ENCODE assay signal across 8 cellular contexts in the genomic region with DNA sequence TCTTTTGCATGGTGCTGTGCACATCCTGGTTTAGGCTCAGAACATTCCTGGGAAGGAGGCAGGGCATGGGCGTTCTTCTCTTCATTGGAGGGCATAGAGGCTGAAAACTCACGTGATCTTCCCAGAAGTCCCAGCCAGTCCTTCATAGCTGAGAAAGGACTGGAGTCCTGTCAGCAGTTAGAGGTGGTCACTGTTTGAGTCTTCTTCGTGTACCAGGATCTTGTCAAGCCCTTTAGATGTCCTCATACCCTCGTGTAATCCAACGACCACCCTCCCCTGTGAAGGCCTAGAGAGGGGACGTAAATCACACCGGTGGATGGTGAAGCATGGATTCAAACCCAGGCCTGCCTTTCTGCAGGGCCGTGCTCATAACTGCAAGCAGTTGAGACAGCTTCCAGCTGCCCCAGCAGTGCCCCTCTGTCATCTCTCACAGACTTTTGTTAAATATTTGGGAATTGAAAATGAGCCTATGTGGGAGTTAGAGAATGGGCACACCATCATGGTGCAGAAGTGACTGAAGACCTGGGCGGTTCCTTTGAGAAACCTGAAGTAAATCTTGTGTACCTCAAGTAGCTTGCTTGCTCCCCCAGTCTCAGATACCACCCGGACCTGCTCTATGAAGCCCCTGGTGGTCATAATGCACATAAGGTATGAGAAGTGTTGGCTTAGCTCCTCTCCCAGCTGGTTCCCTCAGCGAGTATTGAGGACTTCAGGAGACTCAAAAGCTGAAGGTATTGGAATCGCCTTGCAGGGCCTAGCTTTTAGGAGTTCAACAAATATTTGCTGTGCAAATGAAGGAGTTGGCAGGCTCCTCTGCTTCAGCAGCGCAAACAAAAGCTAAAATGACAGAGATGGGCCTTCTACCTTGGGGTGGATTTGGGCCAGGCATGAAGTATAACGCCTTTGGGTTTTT. TPM values are rescaled to one million over a fixed set of nuclear protein-coding genes. Genes with fewer than 3 reads are reported as not detected.
DNase-seq lines count a peak whose midpoint lies in the region; ATAC-seq and TF ChIP-seq lines count a peak whose summit lies in the region.

No MANE protein-coding gene starts in this region.

- TSS peak; percentile 47 for BruUV-seq in HCT116 (replicated peaks; lab: Mats Ljungman, UMichigan)
- no TSS peak for BruUV-seq in OCI-LY7 (replicated peaks; lab: Mats Ljungman, UMichigan)

- TF ChIP-seq POLR2A in HCT116 (IDR thresholded peaks at IDR 0.05; ENCODE audit: borderline replicate concordance, extremely low read depth, insufficient read depth, insufficient read length): no peak

- peak; percentile 47 for ATAC-seq in CD8-positive, alpha-beta T cell
- peak; percentile 67 for ATAC-seq in HCT116
- no peak for ATAC-seq in HG03025 (IDR thresholded peaks at IDR 0.05; ENCODE audit: low FRiP score, unreplicated experiment)

- H2AFZ ChIP-seq in HCT116 (ENCODE audit: low read depth, low read length, poor library complexity, severe bottlenecking) (no peak overlapping the region), OCI-LY7 (ENCODE audit: low read length) (peak overlapping the region; percentile 9; the same call in 1 of the 2 replicates)

- peaks cover 4% of the 10 kb centered on the region for H3K36me3 Mint-ChIP-seq in CD8-positive, alpha-beta T cell

- intact Hi-C loops in CD8-positive, alpha-beta T cell (cut with DNase I, micrococcal nuclease): loop anchor here in 1 of 2 experiments (2.0 to 5.0 kb wide), 3 partner anchors 57 to 97 kb away; no protein-coding TSS in a partner anchor
- intact Hi-C loops in HCT116 (cut with micrococcal nuclease): loop anchor here (2.0 kb wide), 1 partner anchor 63 kb away; no protein-coding TSS in a partner anchor
- intact Hi-C loops in OCI-LY7 (cut with micrococcal nuclease; ENCODE audit: unreplicated experiment): loop anchor here (2.0 kb wide), 1 partner anchor 63 kb away; no protein-coding TSS in a partner anchor

- H3K4me3 ChIP-seq in CD8-positive, alpha-beta T cell (ENCODE audit: low read depth, low read length): peak overlapping the region; percentile 68
- H3K4me3 ChIP-seq in HCT116 (replicated peaks in 1 of 2; ENCODE audit: low read depth in 1 of 2, low read length in 2 of 2) (peak overlapping the region; percentile 70 to 88), OCI-LY7 (ENCODE audit: low read depth, low read length, poor library complexity, severe bottlenecking) (peak overlapping the region; percentile 74), iPS-15b (ENCODE audit: low read depth, low read length) (peak overlapping the region; percentile 76)

- peaks cover 27% of the 10 kb centered on the region for H3K4me1 Mint-ChIP-seq in CD8-positive, alpha-beta T cell (ENCODE audit: low read depth)

- H3K4me2 ChIP-seq in HCT116 (ENCODE audit: low read length) (peak overlapping the region; percentile 80), OCI-LY7 (ENCODE audit: low read length) (peak overlapping the region; percentile 90)

- H3K4me1 ChIP-seq in CD8-positive, alpha-beta T cell (ENCODE audit: insufficient read depth, low read length): peaks cover 23% of the 10 kb centered on the region
- peaks cover 24 to 35% of the 10 kb centered on the region in 2 experiments for H3K4me1 ChIP-seq in HCT116 (ENCODE audit: control insufficient read depth in 1 of 2, insufficient read depth in 2 of 2, low read length in 2 of 2)
- H3K4me1 ChIP-seq in OCI-LY7 (ENCODE audit: insufficient read depth, low read length, poor library complexity, severe bottlenecking): peaks cover 11% of the 10 kb centered on the region
- H3K4me1 ChIP-seq in iPS-15b (ENCODE audit: control insufficient read depth, insufficient read depth, low read length): peaks cover 5% of the 10 kb centered on the region

- H3K79me2 ChIP-seq in HCT116 (ENCODE audit: insufficient read depth, low read length) (peaks cover 58% of the 10 kb centered on the region), OCI-LY7 (ENCODE audit: insufficient read depth, low read depth, low read length) (no peaks in the 10 kb centered on the region)

- peak; percentile 18; the same call in 1 of the 2 replicates for TF ChIP-seq RAD21 in HCT116 (IDR thresholded peaks at IDR 0.05; ENCODE audit: low read depth)

- peak in 6 of 7 experiments; percentile 29 to 62 (median 41) for DNase-seq in CD8-positive, alpha-beta T cell
- peak; percentile 43 for DNase-seq in HCT116 (ENCODE audit: low read depth, low spot score)
- peak; percentile 67 for DNase-seq in OCI-LY7 (ENCODE audit: low spot score)
- peak; percentile 77 for DNase-seq in activated effector memory CD4-positive, alpha-beta T cell treated with anti-CD3 and anti-CD28 coated beads, Interleukin-2, amount 50 U/mL, for 16 hours
- peak; percentile 24 to 30 for DNase-seq in stimulated activated CD4-positive, alpha-beta T cell treated with anti-CD3 and anti-CD28 coated beads, Interleukin-15, amount 100 ng/mL, for 48 hours (ENCODE audit: low read depth in 2 of 2)
- DNase-seq in cerebellum (ENCODE audit: low spot score): no peak

- no peaks in the 10 kb centered on the region for H3K27me3 ChIP-seq in CD8-positive, alpha-beta T cell (ENCODE audit: insufficient read depth, low read length)
- peaks cover 3% of the 10 kb centered on the region; the same call in 1 of the 2 replicates for H3K27me3 ChIP-seq in HCT116 (ENCODE audit: insufficient read depth, low read length)
- peaks cover 31% of the 10 kb centered on the region for H3K27me3 ChIP-seq in iPS-15b (ENCODE audit: control insufficient read depth, insufficient read depth, low read length)

- H3K36me3 ChIP-seq in CD8-positive, alpha-beta T cell (ENCODE audit: insufficient read depth, low read length): no peaks in the 10 kb centered on the region
- H3K36me3 ChIP-seq in HCT116 (ENCODE audit: control insufficient read depth in 1 of 2, insufficient read depth in 2 of 2, low read length in 2 of 2): peaks cover 3 to 9% of the 10 kb centered on the region in 2 experiments; a peak in 2 of 4 replicates
- H3K36me3 ChIP-seq in OCI-LY7 (ENCODE audit: insufficient read depth, low read length): no peaks in the 10 kb centered on the region
- H3K36me3 ChIP-seq in iPS-15b (ENCODE audit: control insufficient read depth, insufficient read depth, low read length): no peaks in the 10 kb centered on the region

- no peak overlapping the region for H3K27ac Mint-ChIP-seq in CD8-positive, alpha-beta T cell

- peak overlapping the region; percentile 86 for H3K4me3 Mint-ChIP-seq in CD8-positive, alpha-beta T cell

- no peaks in the 10 kb centered on the region for H3K9me3 ChIP-seq in CD8-positive, alpha-beta T cell (ENCODE audit: low read length)
- H3K9me3 ChIP-seq in HCT116 (ENCODE audit: control insufficient read depth in 1 of 2, insufficient read depth in 1 of 2, low read depth in 1 of 2, low read length in 2 of 2): no peaks in the 10 kb centered on the region
- H3K9me3 ChIP-seq in OCI-LY7 (ENCODE audit: low read length): no peaks in the 10 kb centered on the region
- H3K9me3 ChIP-seq in iPS-15b (ENCODE audit: control insufficient read depth, insufficient read depth, low read length): no peaks in the 10 kb centered on the region

- POLR2A ChIA-PET in CD8-positive, alpha-beta T cell (lab: Charles Lee): interaction anchor here (0.7 kb wide), 1 partner anchor 11 kb away, joined by 3 read pairs; no protein-coding TSS in a partner anchor
- POLR2A ChIA-PET in HCT116 (lab: Charles Lee) (interaction anchor here (0.6 kb wide), 1 partner anchor 59 kb away, joined by 3 read pairs; no protein-coding TSS in a partner anchor), OCI-LY7 (lab: Charles Lee) (interaction anchor here (0.5 to 1.3 kb wide), 4 partner anchors 12 to 185 kb away, joined by 3 read pairs; no protein-coding TSS in a partner anchor)

- RAD21 ChIA-PET in HCT116 (lab: Charles Lee; ENCODE audit: low non-redundant PET in 1 of 2, low total read pairs in 2 of 2, uncharacterized antibody in 2 of 2, unreplicated experiment in 2 of 2): no interaction called here

- H4K20me1 ChIP-seq in HCT116 (ENCODE audit: insufficient read depth): peaks cover 8% of the 10 kb centered on the region; the same call in 1 of the 2 replicates
- H4K20me1 ChIP-seq in OCI-LY7 (ENCODE audit: insufficient read depth, low read length): no peaks in the 10 kb centered on the region

- H3K9me2 ChIP-seq in HCT116 (ENCODE audit: insufficient read depth) (no peaks in the 10 kb centered on the region), OCI-LY7 (ENCODE audit: insufficient read depth, low read length) (no peaks in the 10 kb centered on the region)

- no peaks in the 10 kb centered on the region for H3K9me3 Mint-ChIP-seq in CD8-positive, alpha-beta T cell

- peaks cover 3% of the 10 kb centered on the region for H3K27me3 Mint-ChIP-seq in CD8-positive, alpha-beta T cell (ENCODE audit: low read depth)

- TF ChIP-seq CTCF in CD8-positive, alpha-beta T cell (IDR thresholded peaks at IDR 0.05): peak; percentile 50
- TF ChIP-seq CTCF in HCT116 (IDR thresholded peaks at IDR 0.05 in 2 of 3, conservative IDR thresholded peaks at IDR 0.05 in 1 of 3; ENCODE audit: borderline replicate concordance in 1 of 3, insufficient read depth in 1 of 3, low read depth in 2 of 3, low read length in 2 of 3) (peak; percentile 11 to 58 (median 48); a peak in 5 of 6 replicates), OCI-LY7 (conservative IDR thresholded peaks at IDR 0.05; ENCODE audit: low read length) (peak; percentile 80)

- H3K9ac ChIP-seq in HCT116 (ENCODE audit: low read length) (peak overlapping the region; percentile 81), iPS-15b (ENCODE audit: low read depth, low read length) (no peak overlapping the region)

- CTCF ChIA-PET in CD8-positive, alpha-beta T cell (lab: Charles Lee): interaction anchor here (0.7 to 3.7 kb wide), 21 partner anchors 8 to 497 kb away, joined by 3 to 23 read pairs (median 5); no protein-coding TSS in a partner anchor
- CTCF ChIA-PET in HCT116 (lab: Charles Lee): interaction anchor here (0.8 to 1.5 kb wide), 5 partner anchors 9 to 55 kb away, joined by 3 to 10 read pairs (median 4); no protein-coding TSS in a partner anchor
- CTCF ChIA-PET in OCI-LY7 (lab: Charles Lee; ENCODE audit: unreplicated experiment): interaction anchor here (0.9 to 1.6 kb wide), 3 partner anchors 35 to 86 kb away, joined by 3 to 4 read pairs (median 3); no protein-coding TSS in a partner anchor

- H3K27ac ChIP-seq in CD8-positive, alpha-beta T cell (ENCODE audit: low read depth, low read length): no peak overlapping the region
- H3K27ac ChIP-seq in HCT116 (ENCODE audit: low read depth, low read length) (peak overlapping the region; percentile 76), OCI-LY7 (ENCODE audit: low read depth, low read length, poor library complexity, severe bottlenecking) (no peak overlapping the region)

TF ChIP-seq in HCT116, 20 proteins besides CTCF, POLR2A, EP300 and RAD21 (continues in another document):
- TF ChIP-seq SP1 (IDR thresholded peaks at IDR 0.05; ENCODE audit: low read depth): peak; percentile 28; the same call in 1 of the 2 replicates
- TF ChIP-seq SIN3A (IDR thresholded peaks at IDR 0.05; ENCODE audit: low read depth): peak; percentile 49; the same call in 1 of the 2 replicates
- no peak for TF ChIP-seq EZH2 (IDR thresholded peaks at IDR 0.05)
- no peak for TF ChIP-seq ZNF274 (IDR thresholded peaks at IDR 0.05; ENCODE audit: low read depth, low read length)

RNA-seq across cellular contexts. Expression of a gene that starts 1.4 kb away (rescaled TPM):
- total RNA-seq in CD8-positive, alpha-beta T cell: under 1 TPM; 0.58 to 0.87 TPM
- total RNA-seq in HCT116 (2021; ENCODE audit: unreplicated experiment): 19.4 TPM
- polyA plus RNA-seq in HCT116 (2012): 14.5 and 17.1 TPM in 2 replicates
- total RNA-seq in OCI-LY7 (2014; rRNA removed; shearing (Covaris generic)): 0.31 and 1.5 TPM in 2 replicates
- 2.7 and 3.0 TPM in 2 replicates for total RNA-seq in OCI-LY7 (2022)
- total RNA-seq in cerebellum: 0.54 TPM
